ENCODE assay signal across 22 cellular contexts in genomic region chr14:34275038-34275437, GRCh38.
"Had no signal": no experiment of that assay in that cellular context is flagged by ENCODE, and none has a peak within 500 bp of the region (broad histone marks: within the 10 kb centered on the region; RNA-seq: fewer than 3 reads in every experiment).

No MANE protein-coding gene starts in this region.

- H3K27ac ChIP-seq: brain microvascular endothelial cell, coronary artery, heart right ventricle, left ventricle myocardium inferior, ovary, psoas muscle, thoracic aorta, upper lobe of right lung had no signal

- ATAC-seq: activated naive CD8-positive, alpha-beta T cell treated with anti-CD3 and anti-CD28 coated beads, Interleukin-2, amount 50 U/mL, for 24 hours; activated T-cell treated with anti-CD3 and anti-CD28 coated beads, Interleukin-2, amount 50 U/mL, for 4 hours; heart right ventricle; naive thymus-derived CD4-positive, alpha-beta T cell; psoas muscle; right cardiac atrium; upper lobe of right lung had no signal

- H3K4me1 ChIP-seq: heart right ventricle, left ventricle myocardium inferior, psoas muscle, upper lobe of right lung had no signal

- H3K36me3 ChIP-seq: brain microvascular endothelial cell, heart right ventricle, left ventricle myocardium inferior, ovary, thoracic aorta, upper lobe of right lung had no signal

- H3K27me3 ChIP-seq: brain microvascular endothelial cell, heart right ventricle, ovary, upper lobe of right lung had no signal

- DNase-seq: activated CD4-positive, alpha-beta T cell treated with anti-CD3 and anti-CD28 coated beads, Interleukin-2, amount 50 U/mL, for 1 hour; activated CD4-positive, CD25-positive, alpha-beta regulatory T cell treated with anti-CD3 and anti-CD28 coated beads, Interleukin-2, amount 50 U/mL, for 72 hours; activated CD8-positive, alpha-beta memory T cell treated with anti-CD3 and anti-CD28 coated beads, Interleukin-2, amount 50 U/mL, for 4 hours; activated naive CD4-positive, alpha-beta T cell treated with anti-CD3 and anti-CD28 coated beads, Interleukin-2, amount 10 ng/mL, durations not matched to agents 7 days and 5 days; activated naive CD8-positive, alpha-beta T cell treated with anti-CD3 and anti-CD28 coated beads, Interleukin-2, amount 50 U/mL, for 24 hours; activated T-cell treated with anti-CD3 and anti-CD28 coated beads, Interleukin-2, amount 50 U/mL, for 4 hours; aorta; brain microvascular endothelial cell; heart right ventricle; kidney glomerular epithelial cell; left ventricle myocardium inferior; mammary epithelial cell; naive thymus-derived CD4-positive, alpha-beta T cell; ovary; psoas muscle; right cardiac atrium; small intestine; stimulated activated CD4-positive, alpha-beta T cell treated with anti-CD3 and anti-CD28 coated beads, Interleukin-4, amount 100 ng/mL, for 1 hour; upper lobe of right lung had no signal

- FAIRE-seq: endometrium, small intestine had no signal

- H3K9me3 ChIP-seq: heart right ventricle, left ventricle myocardium inferior, ovary, psoas muscle, thoracic aorta, upper lobe of right lung had no signal

- H3K4me3 ChIP-seq: coronary artery, heart right ventricle, left ventricle myocardium inferior, ovary, psoas muscle, thoracic aorta, upper lobe of right lung had no signal
